In the genomic region with DNA sequence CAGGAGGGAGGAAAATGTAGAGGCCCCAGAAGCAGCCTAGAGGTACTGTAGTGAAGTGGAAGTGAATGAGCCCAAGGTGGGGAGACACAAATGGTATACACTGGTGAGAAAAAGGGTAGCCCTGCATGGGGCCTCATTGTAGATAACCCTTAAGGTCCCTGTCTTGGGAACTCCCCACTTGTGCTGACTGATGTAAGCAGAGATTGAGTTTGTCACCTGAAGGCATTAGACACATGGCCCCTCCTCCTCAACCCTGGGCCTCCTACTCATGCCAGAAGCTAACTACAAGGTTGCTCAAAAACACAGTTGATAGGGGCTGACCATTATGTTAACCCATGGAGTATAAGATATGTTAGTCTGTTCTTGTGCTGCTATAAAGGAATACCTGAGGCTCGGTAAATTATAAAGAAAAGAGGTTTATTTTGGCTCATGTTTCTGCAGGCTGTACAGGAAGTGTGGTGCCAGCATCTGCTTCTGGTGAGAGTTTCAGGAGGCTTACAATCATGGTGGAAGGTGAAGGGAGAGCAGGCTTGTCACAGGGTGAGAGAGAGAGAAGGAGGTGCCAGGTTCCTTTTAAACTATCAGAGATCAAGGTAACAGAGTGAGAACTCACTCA, we compare ENCODE assay signal across 31 cellular contexts.
DNase-seq lines count a peak whose midpoint lies in the region; ATAC-seq and TF ChIP-seq lines count a peak whose summit lies in the region.
"Had no signal": no experiment of that assay in that cellular context is flagged by ENCODE, and none has a peak within 500 bp of the region (broad histone marks: within the 10 kb centered on the region; RNA-seq: fewer than 3 reads in every experiment).

No MANE protein-coding gene starts in this region.

- CTCF ChIA-PET in activated CD8-positive, alpha-beta T cell treated with anti-CD3 and anti-CD28 coated beads for 36 hours (lab: Charles Lee) = no interaction called here
- CTCF ChIA-PET in activated CD8-positive, alpha-beta T cell treated with anti-CD3 and anti-CD28 coated beads, Interleukin-2, amount 10 ng/mL, durations not matched to agents 7 days and 5 days (lab: Charles Lee) = interaction anchor here (0.7 kb wide), 1 partner anchor 162 kb away, joined by 3 read pairs; no protein-coding TSS in a partner anchor

- no peaks in the 10 kb centered on the region for H3K79me1 ChIP-seq in mesenchymal stem cell (replicated peaks; ENCODE audit: low read length, poor library complexity, severe bottlenecking)

- H3K14ac ChIP-seq in mesenchymal stem cell (ENCODE audit: low read length in 2 of 2) = no peak overlapping the region

- H3K27me3 ChIP-seq in adipocyte (replicated peaks; ENCODE audit: control insufficient read depth, insufficient read depth, low read length) (no peaks in the 10 kb centered on the region), mesenchymal stem cell (ENCODE audit: control insufficient read depth in 1 of 2, insufficient read depth in 1 of 2, low read length in 2 of 2) (no peaks in the 10 kb centered on the region), tibial artery (no peaks in the 10 kb centered on the region)
- H3K27me3 ChIP-seq: MG63, neural progenitor cell, right lobe of liver had no signal

- no peak for TF ChIP-seq CTCF in activated CD8-positive, alpha-beta T cell treated with anti-CD3 and anti-CD28 coated beads for 36 hours (IDR thresholded peaks at IDR 0.05)
- TF ChIP-seq CTCF in tibial artery (IDR thresholded peaks at IDR 0.05) = no peak

- H4K91ac ChIP-seq in mesenchymal stem cell (ENCODE audit: low read length) = no peak overlapping the region

- H3K27ac ChIP-seq in mesenchymal stem cell (ENCODE audit: low read length, poor library complexity, severe bottlenecking) = no peak overlapping the region
- peak overlapping the region; percentile 65 to 71 for H3K27ac ChIP-seq in tibial artery
- H3K27ac ChIP-seq: neural progenitor cell, right lobe of liver, RWPE1, SK-N-MC had no signal

- H2BK5ac ChIP-seq in mesenchymal stem cell (ENCODE audit: low read depth, low read length, poor library complexity, severe bottlenecking) = no peak overlapping the region

- H3K36me3 Mint-ChIP-seq in activated CD8-positive, alpha-beta T cell treated with anti-CD3 and anti-CD28 coated beads for 36 hours (ENCODE audit: low read depth) = no peaks in the 10 kb centered on the region
- H3K36me3 Mint-ChIP-seq in activated CD8-positive, alpha-beta T cell treated with anti-CD3 and anti-CD28 coated beads, Interleukin-2, amount 10 ng/mL, durations not matched to agents 7 days and 5 days (ENCODE audit: low read depth) = no peaks in the 10 kb centered on the region
- H3K36me3 Mint-ChIP-seq: activated naive CD8-positive, alpha-beta T cell treated with anti-CD3 and anti-CD28 coated beads for 36 hours; CD8-positive, alpha-beta T cell; neural progenitor cell; stimulated activated effector memory CD8-positive, alpha-beta T cell treated with anti-CD3 and anti-CD28 coated beads, Interleukin-12 subunit alpha, Interleukin-12 subunit beta, amount 100 ng/mL, for 72 hours had no signal

- H4K8ac ChIP-seq in mesenchymal stem cell (ENCODE audit: low read length) = no peak overlapping the region

- no peak overlapping the region for H3K23ac ChIP-seq in mesenchymal stem cell (ENCODE audit: low read length in 2 of 2)

- H3K4me1 Mint-ChIP-seq in activated CD8-positive, alpha-beta T cell treated with anti-CD3 and anti-CD28 coated beads for 36 hours (ENCODE audit: low read depth) = no peaks in the 10 kb centered on the region
- H3K4me1 Mint-ChIP-seq in activated CD8-positive, alpha-beta T cell treated with anti-CD3 and anti-CD28 coated beads, Interleukin-2, amount 10 ng/mL, durations not matched to agents 7 days and 5 days (ENCODE audit: low read depth) = no peaks in the 10 kb centered on the region
- H3K4me1 Mint-ChIP-seq: activated naive CD8-positive, alpha-beta T cell treated with anti-CD3 and anti-CD28 coated beads for 36 hours; central memory CD8-positive, alpha-beta T cell; stimulated activated effector memory CD8-positive, alpha-beta T cell treated with anti-CD3 and anti-CD28 coated beads, Interleukin-12 subunit alpha, Interleukin-12 subunit beta, amount 100 ng/mL, for 72 hours had no signal

- H3K18ac ChIP-seq in mesenchymal stem cell (ENCODE audit: low read depth in 1 of 2, low read length in 2 of 2) = no peak overlapping the region

- no peaks in the 10 kb centered on the region for H3K36me3 ChIP-seq in adipocyte (ENCODE audit: control insufficient read depth, insufficient read depth, low read length, severe bottlenecking)
- H3K36me3 ChIP-seq in mesenchymal stem cell (ENCODE audit: control insufficient read depth in 1 of 2, insufficient read depth in 2 of 2, low read depth in 1 of 2, low read length in 2 of 2) = no peaks in the 10 kb centered on the region
- H3K36me3 ChIP-seq in tibial artery = no peaks in the 10 kb centered on the region
- H3K36me3 ChIP-seq: MG63, neural progenitor cell, right lobe of liver had no signal

- 96% methylated on average over 1 of the region's 1 CpG for WGBS in mesenchymal stem cell

- ATAC-seq in activated CD8-positive, alpha-beta T cell treated with anti-CD3 and anti-CD28 coated beads for 36 hours = peak; percentile 27
- ATAC-seq in activated CD8-positive, alpha-beta T cell treated with anti-CD3 and anti-CD28 coated beads, Interleukin-2, amount 10 ng/mL, durations not matched to agents 7 days and 5 days = no peak
- no peak for ATAC-seq in GM18873 (IDR thresholded peaks at IDR 0.05; ENCODE audit: low FRiP score, unreplicated experiment)
- ATAC-seq in HG03097 (IDR thresholded peaks at IDR 0.05; ENCODE audit: low FRiP score, unreplicated experiment) = no peak
- ATAC-seq: CD8-positive, alpha-beta T cell; stimulated activated effector memory CD8-positive, alpha-beta T cell treated with anti-CD3 and anti-CD28 coated beads, Interleukin-12 subunit alpha, Interleukin-12 subunit beta, amount 100 ng/mL, for 72 hours had no signal

- H3K9ac ChIP-seq in adipocyte (ENCODE audit: low read length) (peak overlapping the region; percentile 65), mesenchymal stem cell (ENCODE audit: low read length) (no peak overlapping the region)
- H3K9ac ChIP-seq: neural progenitor cell had no signal

- H3K4ac ChIP-seq in mesenchymal stem cell (ENCODE audit: low read depth in 1 of 2, low read length in 2 of 2) = no peak overlapping the region

- H3K4me3 Mint-ChIP-seq in activated CD8-positive, alpha-beta T cell treated with anti-CD3 and anti-CD28 coated beads for 36 hours = no peak overlapping the region
- H3K4me3 Mint-ChIP-seq in activated CD8-positive, alpha-beta T cell treated with anti-CD3 and anti-CD28 coated beads, Interleukin-2, amount 10 ng/mL, durations not matched to agents 7 days and 5 days = no peak overlapping the region
- H3K4me3 Mint-ChIP-seq: activated CD4-positive, alpha-beta memory T cell treated with anti-CD3 and anti-CD28 coated beads for 36 hours; activated naive CD8-positive, alpha-beta T cell treated with anti-CD3 and anti-CD28 coated beads for 36 hours; CD8-positive, alpha-beta T cell; central memory CD8-positive, alpha-beta T cell; H9; neural progenitor cell; stimulated activated effector memory CD8-positive, alpha-beta T cell treated with anti-CD3 and anti-CD28 coated beads, Interleukin-12 subunit alpha, Interleukin-12 subunit beta, amount 100 ng/mL, for 72 hours; T-helper 1 cell treated with Interleukin-12 subunit alpha and Interleukin-12 subunit beta and Interleukin-4 antibody, amounts not matched to agents 30 μg/mL and 1 μg/mL, for 36 hours had no signal

- no peaks in the 10 kb centered on the region for H3K9me3 ChIP-seq in adipocyte (ENCODE audit: control insufficient read depth, low read length)
- no peaks in the 10 kb centered on the region for H3K9me3 ChIP-seq in mesenchymal stem cell (ENCODE audit: control insufficient read depth, low read length)
- no peaks in the 10 kb centered on the region for H3K9me3 ChIP-seq in tibial artery
- H3K9me3 ChIP-seq: right lobe of liver had no signal

- H2BK15ac ChIP-seq in mesenchymal stem cell (ENCODE audit: low read depth, poor library complexity, severe bottlenecking) = no peak overlapping the region

- H3K4me1 ChIP-seq in adipocyte (ENCODE audit: control insufficient read depth, insufficient read depth, low read length) = peaks cover 33% of the 10 kb centered on the region
- H3K4me1 ChIP-seq in mesenchymal stem cell (ENCODE audit: control insufficient read depth, insufficient read depth, low read depth, low read length) = peaks cover 8% of the 10 kb centered on the region
- H3K4me1 ChIP-seq in tibial artery = peaks cover 0 to 78% (median 25%) of the 10 kb centered on the region in 4 donors
- H3K4me1 ChIP-seq: neural progenitor cell had no signal

- peaks cover 1% of the 10 kb centered on the region for H3K9me3 Mint-ChIP-seq in activated CD8-positive, alpha-beta T cell treated with anti-CD3 and anti-CD28 coated beads for 36 hours
- H3K9me3 Mint-ChIP-seq in activated CD8-positive, alpha-beta T cell treated with anti-CD3 and anti-CD28 coated beads, Interleukin-2, amount 10 ng/mL, durations not matched to agents 7 days and 5 days (ENCODE audit: insufficient read depth) = peaks cover 3% of the 10 kb centered on the region
- H3K9me3 Mint-ChIP-seq: H9; stimulated activated effector memory CD8-positive, alpha-beta T cell treated with anti-CD3 and anti-CD28 coated beads, Interleukin-12 subunit alpha, Interleukin-12 subunit beta, amount 100 ng/mL, for 72 hours had no signal

- no peak overlapping the region for H3K27ac Mint-ChIP-seq in activated CD8-positive, alpha-beta T cell treated with anti-CD3 and anti-CD28 coated beads for 36 hours
- H3K27ac Mint-ChIP-seq in activated CD8-positive, alpha-beta T cell treated with anti-CD3 and anti-CD28 coated beads, Interleukin-2, amount 10 ng/mL, durations not matched to agents 7 days and 5 days = no peak overlapping the region
- H3K27ac Mint-ChIP-seq: activated CD4-positive, alpha-beta memory T cell treated with anti-CD3 and anti-CD28 coated beads for 36 hours; activated naive CD8-positive, alpha-beta T cell treated with anti-CD3 and anti-CD28 coated beads for 36 hours; CD8-positive, alpha-beta T cell; neural progenitor cell; stimulated activated effector memory CD8-positive, alpha-beta T cell treated with anti-CD3 and anti-CD28 coated beads, Interleukin-12 subunit alpha, Interleukin-12 subunit beta, amount 100 ng/mL, for 72 hours; T-helper 1 cell treated with Interleukin-12 subunit alpha and Interleukin-12 subunit beta and Interleukin-4 antibody, amounts not matched to agents 30 μg/mL and 1 μg/mL, for 36 hours had no signal

- no peak overlapping the region for H2BK12ac ChIP-seq in mesenchymal stem cell (ENCODE audit: low read length in 2 of 2)

- no peak overlapping the region for H2AFZ ChIP-seq in mesenchymal stem cell (ENCODE audit: low read depth, low read length)

- no peak for DNase-seq in activated CD8-positive, alpha-beta T cell treated with anti-CD3 and anti-CD28 coated beads for 36 hours
- DNase-seq in activated CD8-positive, alpha-beta T cell treated with anti-CD3 and anti-CD28 coated beads, Interleukin-2, amount 10 ng/mL, durations not matched to agents 7 days and 5 days = no peak
- DNase-seq in adipocyte (ENCODE audit: low read depth) = no peak
- no peak for DNase-seq in mesenchymal stem cell
- no peak for DNase-seq in tibial artery
- no peak for DNase-seq in DMS79 (lab: John Stamatoyannopoulos, UW)
- DNase-seq: activated CD4-positive, alpha-beta memory T cell treated with anti-CD3 and anti-CD28 coated beads for 36 hours; activated CD4-positive, CD25-positive, alpha-beta regulatory T cell treated with anti-CD3 and anti-CD28 coated beads, Interleukin-2, amount 50 U/mL, for 72 hours; activated effector memory CD4-positive, alpha-beta T cell treated with Interleukin-2 at 50 U/mL for 16 hours; activated naive CD8-positive, alpha-beta T cell treated with anti-CD3 and anti-CD28 coated beads for 36 hours; AML-193; CD8-positive, alpha-beta T cell; DMS 273 treated with DMSO at 0.1 percent for 48 hours; H9; mammary epithelial cell; MG63; NCI-H1417; NCI-H2081 treated with DMSO at 0.1 percent for 48 hours; NCI-H226; NCI-H774; right lobe of liver; stimulated activated CD4-positive, alpha-beta T cell treated with anti-CD3 and anti-CD28 coated beads, Interleukin-4, amount 100 ng/mL, for 24 hours; substantia nigra had no signal

- no peak overlapping the region for H3K4me3 ChIP-seq in adipocyte (ENCODE audit: low read length)
- no peak overlapping the region for H3K4me3 ChIP-seq in mesenchymal stem cell (ENCODE audit: insufficient read depth in 1 of 2, low read depth in 1 of 2, low read length in 2 of 2)
- no peak overlapping the region for H3K4me3 ChIP-seq in tibial artery
- H3K4me3 ChIP-seq: MG63, neural progenitor cell, right lobe of liver, SK-N-MC had no signal

- H3K4me2 ChIP-seq in mesenchymal stem cell (ENCODE audit: low read length, poor library complexity, severe bottlenecking) = no peak overlapping the region
- H3K4me2 ChIP-seq: neural progenitor cell had no signal

- H2BK120ac ChIP-seq in mesenchymal stem cell (ENCODE audit: low read depth, low read length) = peak overlapping the region; percentile 9

- POLR2A ChIA-PET in activated CD8-positive, alpha-beta T cell treated with anti-CD3 and anti-CD28 coated beads for 36 hours (lab: Charles Lee) = no interaction called here
- POLR2A ChIA-PET in activated CD8-positive, alpha-beta T cell treated with anti-CD3 and anti-CD28 coated beads, Interleukin-2, amount 10 ng/mL, durations not matched to agents 7 days and 5 days (lab: Charles Lee) = no interaction called here

- intact Hi-C loops in activated CD8-positive, alpha-beta T cell treated with anti-CD3 and anti-CD28 coated beads for 36 hours (cut with micrococcal nuclease) = no loop called here
- intact Hi-C loops in tibial artery (cut with DNase I; ENCODE audit: low total_unique reads) = no loop called here

- no peak overlapping the region for H2AK5ac ChIP-seq in mesenchymal stem cell (ENCODE audit: low read length, severe bottlenecking)

- no peaks in the 10 kb centered on the region for H3K27me3 Mint-ChIP-seq in activated CD8-positive, alpha-beta T cell treated with anti-CD3 and anti-CD28 coated beads for 36 hours
- H3K27me3 Mint-ChIP-seq in activated CD8-positive, alpha-beta T cell treated with anti-CD3 and anti-CD28 coated beads, Interleukin-2, amount 10 ng/mL, durations not matched to agents 7 days and 5 days (ENCODE audit: low read depth) = peaks cover 2% of the 10 kb centered on the region
- H3K27me3 Mint-ChIP-seq: activated CD4-positive, alpha-beta memory T cell treated with anti-CD3 and anti-CD28 coated beads for 36 hours; activated naive CD8-positive, alpha-beta T cell treated with anti-CD3 and anti-CD28 coated beads for 36 hours; central memory CD8-positive, alpha-beta T cell had no signal
